Comparison of ENCODE assay signal across 8 cellular contexts in genomic region chr17:56679148-56679766, GRCh38.
DNase-seq lines count a peak whose midpoint lies in the region; ATAC-seq and TF ChIP-seq lines count a peak whose summit lies in the region.

No MANE protein-coding gene starts in this region.

- peak overlapping the region in 6 of 7 donors; percentile 29 to 69 (median 54) for H3K4me3 Mint-ChIP-seq in CD8-positive, alpha-beta memory T cell

- peaks cover 31% of the 10 kb centered on the region for H3K27me3 ChIP-seq in CD8-positive, alpha-beta memory T cell (ENCODE audit: insufficient read depth, low read length, poor library complexity, severe bottlenecking)
- H3K27me3 ChIP-seq in HCT116 (ENCODE audit: insufficient read depth, low read length) (peaks cover 12% of the 10 kb centered on the region; the same call in 1 of the 2 replicates), neuron (ENCODE audit: insufficient read depth, low read length) (peaks cover 39% of the 10 kb centered on the region)

- TF ChIP-seq CTCF in HCT116 (IDR thresholded peaks at IDR 0.05 in 2 of 3, conservative IDR thresholded peaks at IDR 0.05 in 1 of 3; ENCODE audit: borderline replicate concordance in 1 of 3, insufficient read depth in 1 of 3, low read depth in 2 of 3, low read length in 2 of 3) (peak; percentile 53 to 88 (median 77)), fibroblast of pulmonary artery (IDR thresholded peaks at IDR 0.05; ENCODE audit: low read length, missing control alignments) (peak; percentile 64)

- RAD21 ChIA-PET in HCT116 (lab: Charles Lee; ENCODE audit: low non-redundant PET in 1 of 2, low total read pairs in 2 of 2, uncharacterized antibody in 2 of 2, unreplicated experiment in 2 of 2): no interaction called here

- CTCF ChIA-PET in CD8-positive, alpha-beta memory T cell (lab: Charles Lee): no interaction called here
- CTCF ChIA-PET in HCT116 (lab: Charles Lee): interaction anchor here (0.6 to 4.1 kb wide), 5 partner anchors 37 to 272 kb away, joined by 3 to 30 read pairs (median 4); no protein-coding TSS in a partner anchor

- POLR2A ChIA-PET in CD8-positive, alpha-beta memory T cell (lab: Charles Lee): no interaction called here
- POLR2A ChIA-PET in HCT116 (lab: Charles Lee): interaction anchor here (0.6 kb wide), 1 partner anchor 20 kb away, joined by 3 read pairs; no protein-coding TSS in a partner anchor

- peak overlapping the region in 1 of 8 donors; percentile 7 for H3K27ac Mint-ChIP-seq in CD8-positive, alpha-beta memory T cell

- ATAC-seq in HCT116 (peak; percentile 80), GM18505 (IDR thresholded peaks at IDR 0.05; ENCODE audit: unreplicated experiment) (no peak), GM18867 (IDR thresholded peaks at IDR 0.05; ENCODE audit: unreplicated experiment) (no peak)

- H3K9me2 ChIP-seq in HCT116 (ENCODE audit: insufficient read depth): no peaks in the 10 kb centered on the region

- TF ChIP-seq RAD21 in HCT116 (IDR thresholded peaks at IDR 0.05; ENCODE audit: low read depth): peak; percentile 54

- BruUV-seq in HCT116 (replicated peaks; lab: Mats Ljungman, UMichigan): no TSS peak

- H2AFZ ChIP-seq in HCT116 (ENCODE audit: low read depth, low read length, poor library complexity, severe bottlenecking) (peak overlapping the region; percentile 86), neuron (ENCODE audit: low read depth, low read length) (peak overlapping the region; percentile 49)

- H3K9me3 Mint-ChIP-seq in CD8-positive, alpha-beta memory T cell: no peaks in the 10 kb centered on the region

- peak in 1 of 5 donors; percentile 23 for DNase-seq in CD8-positive, alpha-beta memory T cell
- peak; percentile 15 for DNase-seq in HCT116 (ENCODE audit: low read depth, low spot score)
- peak; percentile 51 for DNase-seq in SK-N-DZ (ENCODE audit: low spot score)
- DNase-seq in fibroblast of pulmonary artery (ENCODE audit: low read depth): peak; percentile 41
- DNase-seq in amniotic stem cell (lab: John Stamatoyannopoulos, UW): no peak

- peak overlapping the region; percentile 1 for H3K4me3 ChIP-seq in CD8-positive, alpha-beta memory T cell (ENCODE audit: low read length)
- H3K4me3 ChIP-seq in HCT116 (replicated peaks in 1 of 2; ENCODE audit: low read depth in 1 of 2, low read length in 2 of 2) (no peak overlapping the region), fibroblast of pulmonary artery (replicated peaks; ENCODE audit: low read depth, low read length) (no peak overlapping the region), neuron (ENCODE audit: low read length) (peak overlapping the region; percentile 39)

- no peaks in the 10 kb centered on the region for H3K36me3 ChIP-seq in CD8-positive, alpha-beta memory T cell (ENCODE audit: insufficient read depth, low read length)
- no peaks in the 10 kb centered on the region for H3K36me3 ChIP-seq in HCT116 (ENCODE audit: control insufficient read depth in 1 of 2, insufficient read depth in 2 of 2, low read length in 2 of 2)
- no peaks in the 10 kb centered on the region for H3K36me3 ChIP-seq in neuron (ENCODE audit: insufficient read depth, low read length)

- intact Hi-C loops in HCT116 (cut with micrococcal nuclease): loop anchor here (1.0 kb wide), 1 partner anchor 87 kb away; no protein-coding TSS in a partner anchor

- no peak overlapping the region for H3K9ac ChIP-seq in HCT116 (ENCODE audit: low read length)

- peaks cover 15 to 38% (median 22%) of the 10 kb centered on the region in 3 donors for H3K4me1 Mint-ChIP-seq in CD8-positive, alpha-beta memory T cell

- H3K27ac ChIP-seq in CD8-positive, alpha-beta memory T cell (ENCODE audit: low read depth, low read length): no peak overlapping the region
- H3K27ac ChIP-seq in HCT116 (ENCODE audit: low read depth, low read length): no peak overlapping the region

- peak overlapping the region; percentile 42 for H3K4me2 ChIP-seq in HCT116 (ENCODE audit: low read length)

- H3K36me3 Mint-ChIP-seq in CD8-positive, alpha-beta memory T cell: no peaks in the 10 kb centered on the region

- H3K79me2 ChIP-seq in HCT116 (ENCODE audit: insufficient read depth, low read length): no peaks in the 10 kb centered on the region

- no peaks in the 10 kb centered on the region for H3K9me3 ChIP-seq in CD8-positive, alpha-beta memory T cell (ENCODE audit: low read length)
- H3K9me3 ChIP-seq in HCT116 (ENCODE audit: control insufficient read depth in 1 of 2, insufficient read depth in 1 of 2, low read depth in 1 of 2, low read length in 2 of 2) (no peaks in the 10 kb centered on the region), neuron (ENCODE audit: low read length) (no peaks in the 10 kb centered on the region)

- peaks cover 25% of the 10 kb centered on the region for H3K4me1 ChIP-seq in CD8-positive, alpha-beta memory T cell (ENCODE audit: insufficient read depth, low read length)
- H3K4me1 ChIP-seq in HCT116 (ENCODE audit: control insufficient read depth in 1 of 2, insufficient read depth in 2 of 2, low read length in 2 of 2) (peaks cover 10 to 39% of the 10 kb centered on the region in 2 experiments; a peak in 3 of 4 replicates), neuron (ENCODE audit: insufficient read depth, low read length) (peaks cover 4% of the 10 kb centered on the region)

- no peaks in the 10 kb centered on the region for H4K20me1 ChIP-seq in HCT116 (ENCODE audit: insufficient read depth)

- H3K27me3 Mint-ChIP-seq in CD8-positive, alpha-beta memory T cell: peaks cover 34 to 46% of the 10 kb centered on the region in 2 donors

- TF ChIP-seq POLR2A in HCT116 (IDR thresholded peaks at IDR 0.05; ENCODE audit: borderline replicate concordance, extremely low read depth, insufficient read depth, insufficient read length) (no peak), GM18505 (IDR thresholded peaks at IDR 0.05; ENCODE audit: borderline replicate concordance, extremely low read depth, insufficient read depth, insufficient read length) (no peak)

TF ChIP-seq in HCT116, 20 proteins besides CTCF, POLR2A, EP300 and RAD21:
- no peak for TF ChIP-seq SRF (IDR thresholded peaks at IDR 0.05; ENCODE audit: low read depth)
- no peak for TF ChIP-seq EGR1 (IDR thresholded peaks at IDR 0.05; ENCODE audit: low read depth)
- no peak for TF ChIP-seq POLR2AphosphoS5 (IDR thresholded peaks at IDR 0.05; ENCODE audit: low read depth, low read length)
- TF ChIP-seq ZNF274 (IDR thresholded peaks at IDR 0.05; ENCODE audit: low read depth, low read length): no peak
- TF ChIP-seq ATF3 (IDR thresholded peaks at IDR 0.05): no peak
- no peak for TF ChIP-seq EZH2 (IDR thresholded peaks at IDR 0.05)
- no peak for TF ChIP-seq YY1 (IDR thresholded peaks at IDR 0.05; ENCODE audit: extremely low read depth, insufficient replicate concordance, low read depth, low read length)
- TF ChIP-seq MAX (IDR thresholded peaks at IDR 0.05): peak; percentile 34; the same call in 1 of the 2 replicates
- no peak for TF ChIP-seq FOSL1 (IDR thresholded peaks at IDR 0.05; ENCODE audit: low read depth)
- TF ChIP-seq CEBPB (IDR thresholded peaks at IDR 0.05; ENCODE audit: low read depth): 0 out of 2 replicates have a peak, but pooled peaks have one; percentile 30

Comparison
In these comparisons a context has a peak if more than half of its experiments do, and no peak if none do; other contexts are left out.
1. H3K4me3 ChIP-seq: peak in CD8-positive, alpha-beta memory T cell (single experiment) and neuron (single experiment); none in HCT116 (0 of 2) and fibroblast of pulmonary artery (single experiment).